28 cellular contexts compared by ENCODE assay signal in genomic region chr12:34343766-34344165, GRCh38.
"Had no signal": no experiment of that assay in that cellular context is flagged by ENCODE, and none has a peak within 500 bp of the region (broad histone marks: within the 10 kb centered on the region; RNA-seq: fewer than 3 reads in every experiment).

No MANE protein-coding gene starts in this region.

- H3K27me3 ChIP-seq: brain microvascular endothelial cell had no signal

- H3K27ac ChIP-seq: brain microvascular endothelial cell, coronary artery, dorsolateral prefrontal cortex, WERI-Rb-1 had no signal

- H3K4me3 ChIP-seq: coronary artery, dorsolateral prefrontal cortex had no signal

- ATAC-seq: activated CD4-positive, CD25-positive, alpha-beta regulatory T cell treated with anti-CD3 and anti-CD28 coated beads, Interleukin-2, amount 50 U/mL, for 24 hours; activated CD8-positive, alpha-beta T cell treated with anti-CD3 and anti-CD28 coated beads for 36 hours; activated T-cell treated with anti-CD3 and anti-CD28 coated beads, Interleukin-2, amount 50 U/mL, for 4 hours; activated T-helper 17 cell treated with anti-CD3 and anti-CD28 coated beads, Interleukin-2, amount 50 U/mL, for 72 hours; esophagus mucosa had no signal

- DNase-seq: activated B cell treated with CpG ODN at 0.5 μM for 24 hours; activated CD4-positive, alpha-beta T cell treated with anti-CD3 and anti-CD28 coated beads for 48 hours; activated CD4-positive, alpha-beta T cell treated with anti-CD3 and anti-CD28 coated beads, Interleukin-2, amount 50 U/mL, for 1 hour; activated CD4-positive, alpha-beta T cell treated with anti-CD3 and anti-CD28 coated beads, Interleukin-2, amount 50 U/mL, for 48 hours; activated CD8-positive, alpha-beta memory T cell treated with anti-CD3 and anti-CD28 coated beads for 24 hours; activated CD8-positive, alpha-beta T cell treated with anti-CD3 and anti-CD28 coated beads for 36 hours; activated effector memory CD4-positive, alpha-beta T cell treated with Interleukin-2 at 50 U/mL for 16 hours; activated gamma-delta T cell treated with Interleukin-2 at 50 U/mL for 16 hours; activated naive CD4-positive, alpha-beta T cell treated with anti-CD3 and anti-CD28 coated beads, Interleukin-2, amount 50 U/mL, for 16 hours; activated naive CD4-positive, alpha-beta T cell treated with Interleukin-2 at 50 U/mL for 16 hours; activated T-cell treated with anti-CD3 and anti-CD28 coated beads, Interleukin-2, amount 50 U/mL, for 4 hours; amniotic stem cell; anterior cingulate cortex; brain microvascular endothelial cell; dorsolateral prefrontal cortex; effector memory CD4-positive, alpha-beta T cell; endodermal cell; foreskin fibroblast; head of caudate nucleus; T1000; WERI-Rb-1 had no signal

- H3K36me3 ChIP-seq: brain microvascular endothelial cell, WERI-Rb-1 had no signal

- FAIRE-seq: astrocyte, bronchial epithelial cell, frontal cortex had no signal
